In the genomic region with DNA sequence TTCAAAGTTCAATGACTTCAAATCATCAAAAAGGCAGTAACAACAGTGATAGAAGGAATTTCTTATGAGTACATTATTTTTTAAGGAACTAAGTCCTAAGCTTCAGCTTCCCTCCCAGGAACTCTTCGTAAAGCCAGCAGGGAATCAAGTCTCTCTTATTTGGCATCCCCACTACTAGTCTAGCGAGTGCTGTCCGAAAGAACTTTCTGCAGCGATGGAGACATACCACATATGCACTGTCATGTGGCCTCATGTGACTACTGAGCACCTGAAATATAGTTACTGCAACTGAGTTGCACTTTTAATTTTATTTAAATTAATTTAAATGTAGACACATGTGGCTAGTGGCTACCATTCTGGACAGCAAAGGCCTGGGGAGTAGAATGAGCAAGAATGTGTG, we compare ENCODE assay signal across 31 cellular contexts. TPM values are rescaled to one million over a fixed set of nuclear protein-coding genes. Genes with fewer than 3 reads are reported as not detected.
"Had no signal": no experiment of that assay in that cellular context is flagged by ENCODE, and none has a peak within 500 bp of the region (broad histone marks: within the 10 kb centered on the region; RNA-seq: fewer than 3 reads in every experiment).

No MANE protein-coding gene starts in this region.

- H3K27ac Mint-ChIP-seq: activated CD4-positive, alpha-beta T cell treated with anti-CD3 and anti-CD28 coated beads for 36 hours; activated CD4-positive, alpha-beta T cell treated with anti-CD3 and anti-CD28 coated beads, Interleukin-2, amount 10 ng/mL, durations not matched to agents 7 days and 5 days; activated CD8-positive, alpha-beta T cell treated with anti-CD3 and anti-CD28 coated beads, Interleukin-2, amount 10 ng/mL, durations not matched to agents 7 days and 5 days; activated T-cell treated with anti-CD3 and anti-CD28 coated beads, Interleukin-2, amount 50 U/mL, for 24 hours; activated T-helper 2 cell treated with anti-CD3 and anti-CD28 coated beads, Interferon-gamma antibody, Interleukin-2, Interleukin-4, amounts not matched to agents 10 μg/mL and 5 μg/mL and 100 μg/mL, durations not matched to agents 14 hours and 24 hours and 36 hours; T-helper 1 cell treated with Interleukin-12 subunit alpha and Interleukin-12 subunit beta and Interleukin-4 antibody, amounts not matched to agents 30 μg/mL and 1 μg/mL, for 36 hours; T-helper 2 cell treated with Interferon-gamma antibody and Interleukin-4, amounts not matched to agents 5 μg/mL and 100 μg/mL, for 36 hours; WTC11 had no signal

- ATAC-seq: activated CD4-positive, alpha-beta T cell treated with anti-CD3 and anti-CD28 coated beads for 36 hours; activated CD4-positive, CD25-positive, alpha-beta regulatory T cell treated with anti-CD3 and anti-CD28 coated beads, Interleukin-2, amount 50 U/mL, for 24 hours; activated CD8-positive, alpha-beta T cell treated with anti-CD3 and anti-CD28 coated beads, Interleukin-2, amount 10 ng/mL, durations not matched to agents 7 days and 5 days; K562; PC-3; WTC11 had no signal

- FAIRE-seq: K562, TTC549 had no signal

- H3K4me1 Mint-ChIP-seq: activated CD4-positive, alpha-beta T cell treated with anti-CD3 and anti-CD28 coated beads for 36 hours; activated CD4-positive, alpha-beta T cell treated with anti-CD3 and anti-CD28 coated beads, Interleukin-2, amount 10 ng/mL, durations not matched to agents 7 days and 5 days; WTC11 had no signal

- DNase-seq: activated CD4-positive, alpha-beta T cell treated with anti-CD3 and anti-CD28 coated beads for 36 hours; activated CD4-positive, alpha-beta T cell treated with anti-CD3 and anti-CD28 coated beads, Interleukin-2, amount 10 ng/mL, durations not matched to agents 7 days and 5 days; activated CD4-positive, alpha-beta T cell treated with anti-CD3 and anti-CD28 coated beads, Interleukin-2, amount 50 U/mL, for 48 hours; activated CD8-positive, alpha-beta T cell treated with anti-CD3 and anti-CD28 coated beads, Interleukin-2, amount 10 ng/mL, durations not matched to agents 7 days and 5 days; activated gamma-delta T cell; activated naive CD4-positive, alpha-beta T cell treated with Interleukin-2 at 50 U/mL for 16 hours; activated T-cell treated with anti-CD3 and anti-CD28 coated beads, Interleukin-2, amount 50 U/mL, for 24 hours; anterior cingulate cortex; brain microvascular endothelial cell; central memory CD4-positive, alpha-beta T cell; NCI-H1105; NCI-H1417 treated with DMSO at 0.1 percent for 48 hours; NCI-H187 treated with DMSO at 0.1 percent for 48 hours; NCI-H2081; NCI-H226; NCI-H524 treated with DMSO at 0.1 percent for 48 hours; PC-3; Peyer's patch; RPMI8226; SHP77 treated with DMSO at 0.1 percent for 48 hours; SK-N-SH had no signal

- H3K9me3 ChIP-seq: Peyer's patch, SJSA1, SK-N-SH had no signal

- H3K4me1 ChIP-seq: SJSA1 had no signal

- H3K27ac ChIP-seq: brain microvascular endothelial cell, Peyer's patch, SJSA1 had no signal

- H3K27me3 ChIP-seq: brain microvascular endothelial cell, Peyer's patch, SJSA1 had no signal

- H3K4me3 ChIP-seq: K562, Peyer's patch, SJSA1 had no signal

- H3K4me3 Mint-ChIP-seq: activated CD4-positive, alpha-beta T cell treated with anti-CD3 and anti-CD28 coated beads for 36 hours; activated CD4-positive, alpha-beta T cell treated with anti-CD3 and anti-CD28 coated beads, Interleukin-2, amount 10 ng/mL, durations not matched to agents 7 days and 5 days; activated CD8-positive, alpha-beta T cell treated with anti-CD3 and anti-CD28 coated beads, Interleukin-2, amount 10 ng/mL, durations not matched to agents 7 days and 5 days; activated T-cell treated with anti-CD3 and anti-CD28 coated beads, Interleukin-2, amount 50 U/mL, for 24 hours; T-helper 1 cell treated with Interleukin-12 subunit alpha and Interleukin-12 subunit beta and Interleukin-4 antibody, amounts not matched to agents 30 μg/mL and 1 μg/mL, for 36 hours; T-helper 2 cell treated with Interferon-gamma antibody and Interleukin-4, amounts not matched to agents 5 μg/mL and 100 μg/mL, for 36 hours; WTC11 had no signal

- H3K27me3 Mint-ChIP-seq: activated CD4-positive, alpha-beta T cell treated with anti-CD3 and anti-CD28 coated beads for 36 hours; activated CD4-positive, alpha-beta T cell treated with anti-CD3 and anti-CD28 coated beads, Interleukin-2, amount 10 ng/mL, durations not matched to agents 7 days and 5 days; activated T-cell treated with anti-CD3 and anti-CD28 coated beads, Interleukin-2, amount 50 U/mL, for 24 hours had no signal

- H3K9me3 Mint-ChIP-seq: activated CD4-positive, alpha-beta T cell treated with anti-CD3 and anti-CD28 coated beads, Interleukin-2, amount 10 ng/mL, durations not matched to agents 7 days and 5 days; activated T-cell treated with anti-CD3 and anti-CD28 coated beads, Interleukin-2, amount 50 U/mL, for 24 hours; activated T-helper 2 cell treated with anti-CD3 and anti-CD28 coated beads, Interferon-gamma antibody, Interleukin-2, Interleukin-4, amounts not matched to agents 10 μg/mL and 5 μg/mL and 100 μg/mL, durations not matched to agents 14 hours and 24 hours and 36 hours; T-helper 1 cell treated with Interleukin-12 subunit alpha and Interleukin-12 subunit beta and Interleukin-4 antibody, amounts not matched to agents 30 μg/mL and 1 μg/mL, for 36 hours; T-helper 2 cell treated with Interferon-gamma antibody and Interleukin-4, amounts not matched to agents 5 μg/mL and 100 μg/mL, for 36 hours; WTC11 had no signal

RNA-seq across cellular contexts. Expression of a gene that starts 52.1 kb away (rescaled TPM):
- total RNA-seq: K562, M059J, NCI-H460, PC-3, SJSA1 had no signal
- polyA plus RNA-seq: K562 had no signal
